ENCODE assay signal across 30 cellular contexts in the genomic region with DNA sequence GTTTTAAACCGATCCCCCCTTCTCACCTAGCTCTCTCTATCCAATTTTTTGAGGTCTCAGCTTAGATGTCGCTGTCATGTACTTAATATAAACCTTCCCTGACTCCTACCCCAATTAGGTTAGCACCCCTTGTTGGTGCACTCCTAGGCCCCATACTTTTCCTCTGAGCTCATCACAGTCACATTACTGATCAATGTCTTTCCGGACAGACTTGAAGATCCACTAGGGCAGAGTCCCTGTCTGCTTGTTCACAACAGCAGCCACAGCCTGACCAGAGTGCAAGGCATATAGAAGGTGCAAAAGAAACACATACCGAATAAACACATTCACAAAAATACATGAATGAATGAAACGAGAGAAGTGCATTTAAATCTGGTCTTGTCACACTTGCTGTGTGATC.
"Had no signal": no experiment of that assay in that cellular context is flagged by ENCODE, and none has a peak within 500 bp of the region (broad histone marks: within the 10 kb centered on the region; RNA-seq: fewer than 3 reads in every experiment).

No MANE protein-coding gene starts in this region.

- H3K27me3 ChIP-seq: brain microvascular endothelial cell had no signal

- H3K27ac Mint-ChIP-seq: activated B cell treated with CpG ODN at 0.5 μM for 24 hours; activated CD8-positive, alpha-beta T cell treated with anti-CD3 and anti-CD28 coated beads for 36 hours; activated naive CD8-positive, alpha-beta T cell; activated T-helper 17 cell treated with anti-CD3 and anti-CD28 coated beads, Interleukin-2, amount 50 U/mL, for 72 hours; effector memory CD8-positive, alpha-beta T cell; T-helper 17 cell; T-helper 2 cell treated with Interferon-gamma antibody and Interleukin-4, amounts not matched to agents 5 μg/mL and 100 μg/mL, for 36 hours had no signal

- H3K4me3 ChIP-seq: coronary artery had no signal

- H3K27me3 Mint-ChIP-seq: activated naive CD8-positive, alpha-beta T cell had no signal

- H3K36me3 ChIP-seq: brain microvascular endothelial cell, WERI-Rb-1 had no signal

- H3K9me3 Mint-ChIP-seq: activated B cell treated with CpG ODN at 0.5 μM for 24 hours; activated CD8-positive, alpha-beta T cell treated with anti-CD3 and anti-CD28 coated beads for 36 hours; activated T-cell treated with anti-CD3 and anti-CD28 coated beads, Interleukin-2, amount 50 U/mL, for 4 hours; activated T-helper 17 cell treated with anti-CD3 and anti-CD28 coated beads, Interleukin-2, amount 50 U/mL, for 72 hours; central memory CD8-positive, alpha-beta T cell; effector memory CD8-positive, alpha-beta T cell; T-helper 2 cell treated with Interferon-gamma antibody and Interleukin-4, amounts not matched to agents 5 μg/mL and 100 μg/mL, for 36 hours had no signal

- H3K36me3 Mint-ChIP-seq: activated naive CD8-positive, alpha-beta T cell had no signal

- ATAC-seq: activated CD4-positive, CD25-positive, alpha-beta regulatory T cell treated with anti-CD3 and anti-CD28 coated beads, Interleukin-2, amount 50 U/mL, for 24 hours; activated CD8-positive, alpha-beta T cell treated with anti-CD3 and anti-CD28 coated beads for 36 hours; activated T-cell treated with anti-CD3 and anti-CD28 coated beads, Interleukin-2, amount 50 U/mL, for 4 hours; activated T-helper 17 cell treated with anti-CD3 and anti-CD28 coated beads, Interleukin-2, amount 50 U/mL, for 72 hours; effector memory CD8-positive, alpha-beta T cell; T-helper 17 cell had no signal

- H3K27ac ChIP-seq: brain microvascular endothelial cell, coronary artery, epithelial cell of prostate, WERI-Rb-1 had no signal

- H3K4me1 Mint-ChIP-seq: activated B cell treated with CpG ODN at 0.5 μM for 24 hours; activated T-helper 17 cell treated with anti-CD3 and anti-CD28 coated beads, Interleukin-2, amount 50 U/mL, for 72 hours; central memory CD8-positive, alpha-beta T cell had no signal

- DNase-seq: activated B cell treated with CpG ODN at 0.5 μM for 24 hours; activated CD4-positive, alpha-beta T cell treated with anti-CD3 and anti-CD28 coated beads for 48 hours; activated CD4-positive, alpha-beta T cell treated with anti-CD3 and anti-CD28 coated beads, Interleukin-2, amount 50 U/mL, for 1 hour; activated CD4-positive, alpha-beta T cell treated with anti-CD3 and anti-CD28 coated beads, Interleukin-2, amount 50 U/mL, for 48 hours; activated CD8-positive, alpha-beta memory T cell treated with anti-CD3 and anti-CD28 coated beads for 24 hours; activated CD8-positive, alpha-beta T cell treated with anti-CD3 and anti-CD28 coated beads for 36 hours; activated effector memory CD4-positive, alpha-beta T cell treated with Interleukin-2 at 50 U/mL for 16 hours; activated gamma-delta T cell treated with Interleukin-2 at 50 U/mL for 16 hours; activated naive CD4-positive, alpha-beta T cell treated with anti-CD3 and anti-CD28 coated beads, Interleukin-2, amount 50 U/mL, for 16 hours; activated naive CD4-positive, alpha-beta T cell treated with Interleukin-2 at 50 U/mL for 16 hours; activated T-cell treated with anti-CD3 and anti-CD28 coated beads, Interleukin-2, amount 50 U/mL, for 4 hours; amniotic stem cell; anterior cingulate cortex; brain microvascular endothelial cell; dermis blood vessel endothelial cell; effector CD4-positive, alpha-beta T cell; effector memory CD8-positive, alpha-beta T cell; foreskin fibroblast; head of caudate nucleus; T-helper 1 cell; T-helper 17 cell; T1000; WERI-Rb-1 had no signal

- H3K4me3 Mint-ChIP-seq: activated B cell treated with CpG ODN at 0.5 μM for 24 hours; activated CD8-positive, alpha-beta T cell treated with anti-CD3 and anti-CD28 coated beads for 36 hours; activated naive CD8-positive, alpha-beta T cell; activated T-cell treated with anti-CD3 and anti-CD28 coated beads, Interleukin-2, amount 50 U/mL, for 4 hours; activated T-helper 17 cell treated with anti-CD3 and anti-CD28 coated beads, Interleukin-2, amount 50 U/mL, for 72 hours; central memory CD8-positive, alpha-beta T cell; effector memory CD8-positive, alpha-beta T cell; T-helper 17 cell; T-helper 2 cell treated with Interferon-gamma antibody and Interleukin-4, amounts not matched to agents 5 μg/mL and 100 μg/mL, for 36 hours had no signal
